17 cellular contexts compared by ENCODE assay signal in genomic region chr6:40536442-40536841, GRCh38. TPM values are rescaled to one million over a fixed set of nuclear protein-coding genes. Genes with fewer than 3 reads are reported as not detected.
DNase-seq lines count a peak whose midpoint lies in the region; FAIRE-seq and TF ChIP-seq lines count a peak whose summit lies in the region.
"Had no signal": no experiment of that assay in that cellular context is flagged by ENCODE, and none has a peak within 500 bp of the region (broad histone marks: within the 10 kb centered on the region; RNA-seq: fewer than 3 reads in every experiment).

No MANE protein-coding gene starts in this region.

- no peaks in the 10 kb centered on the region for H3K4me1 Mint-ChIP-seq in activated T-helper 2 cell treated with anti-CD3 and anti-CD28 coated beads, Interferon-gamma antibody, Interleukin-2, Interleukin-4, amounts not matched to agents 10 μg/mL and 5 μg/mL and 100 μg/mL, durations not matched to agents 14 hours and 24 hours and 36 hours (ENCODE audit: low read depth)
- H3K4me1 Mint-ChIP-seq: activated CD8-positive, alpha-beta memory T cell treated with anti-CD3 and anti-CD28 coated beads, Interleukin-2, amount 10 ng/mL, durations not matched to agents 7 days and 5 days had no signal

- no peak overlapping the region for H3K27ac ChIP-seq in HEK293 (ENCODE audit: extremely low read depth, low read depth, low read length)
- H3K27ac ChIP-seq in prostate gland: no peak overlapping the region
- H3K27ac ChIP-seq: pancreas, Peyer's patch had no signal

- in situ Hi-C loops in astrocyte of the spinal cord (cut with HindIII; ENCODE audit: low sequenced_read_pairs): no loop called here

- no peak for FAIRE-seq in urothelium cell line (lab: Jason Lieb, UNC)
- FAIRE-seq: GM12892, pancreas had no signal

- H3K27me3 Mint-ChIP-seq in activated T-helper 2 cell treated with anti-CD3 and anti-CD28 coated beads, Interferon-gamma antibody, Interleukin-2, Interleukin-4, amounts not matched to agents 10 μg/mL and 5 μg/mL and 100 μg/mL, durations not matched to agents 14 hours and 24 hours and 36 hours (ENCODE audit: low read depth): peaks cover 2% of the 10 kb centered on the region

- no peaks in the 10 kb centered on the region for H3K9me3 Mint-ChIP-seq in activated T-helper 2 cell treated with anti-CD3 and anti-CD28 coated beads, Interferon-gamma antibody, Interleukin-2, Interleukin-4, amounts not matched to agents 10 μg/mL and 5 μg/mL and 100 μg/mL, durations not matched to agents 14 hours and 24 hours and 36 hours

- CTCF ChIA-PET in HEK293 (lab: Yijun Ruan, JAX): interaction anchor here (1.1 to 2.1 kb wide), 4 partner anchors 14 to 207 kb away, joined by 3 to 7 read pairs (median 4); no protein-coding TSS in a partner anchor

- TF ChIP-seq CTCF in AG09319 (IDR thresholded peaks at IDR 0.05; ENCODE audit: low read depth, low read length): peak; percentile 3
- peak; percentile 30; the same call in 1 of the 2 replicates for TF ChIP-seq CTCF in HEK293 (tag by site-specific recombination; IDR thresholded peaks at IDR 0.05)
- peak; percentile 10 for TF ChIP-seq CTCF in astrocyte of the spinal cord (IDR thresholded peaks at IDR 0.05; ENCODE audit: low read depth, low read length)
- no peak for TF ChIP-seq CTCF in prostate gland (IDR thresholded peaks at IDR 0.05)

- no peak overlapping the region for H3K4me3 ChIP-seq in HEK293 (ENCODE audit: low read depth, low read length)
- H3K4me3 ChIP-seq in astrocyte of the spinal cord (ENCODE audit: low read depth, low read length): no peak overlapping the region
- H3K4me3 ChIP-seq in prostate gland: no peak overlapping the region
- H3K4me3 ChIP-seq: pancreas, Peyer's patch had no signal

- H3K36me3 Mint-ChIP-seq in activated T-helper 2 cell treated with anti-CD3 and anti-CD28 coated beads, Interferon-gamma antibody, Interleukin-2, Interleukin-4, amounts not matched to agents 10 μg/mL and 5 μg/mL and 100 μg/mL, durations not matched to agents 14 hours and 24 hours and 36 hours (ENCODE audit: low read depth): no peaks in the 10 kb centered on the region
- H3K36me3 Mint-ChIP-seq: activated CD8-positive, alpha-beta memory T cell treated with anti-CD3 and anti-CD28 coated beads, Interleukin-2, amount 10 ng/mL, durations not matched to agents 7 days and 5 days had no signal

- intact Hi-C loops in activated T-helper 2 cell treated with anti-CD3 and anti-CD28 coated beads, Interferon-gamma antibody, Interleukin-2, Interleukin-4, amounts not matched to agents 10 μg/mL and 5 μg/mL and 100 μg/mL, durations not matched to agents 14 hours and 24 hours and 36 hours (cut with micrococcal nuclease): no loop called here
- intact Hi-C loops in prostate gland (cut with DNase I): no loop called here

- H3K4me1 ChIP-seq in HEK293 (ENCODE audit: control insufficient read depth, insufficient read depth, low read length) (no peaks in the 10 kb centered on the region), prostate gland (replicated peaks) (no peaks in the 10 kb centered on the region)
- H3K4me1 ChIP-seq: Caco-2, pancreas, Peyer's patch had no signal

- H3K36me3 ChIP-seq in HEK293 (ENCODE audit: control insufficient read depth in 2 of 2, insufficient read depth in 1 of 2, low read length in 2 of 2): no peaks in the 10 kb centered on the region
- no peaks in the 10 kb centered on the region for H3K36me3 ChIP-seq in prostate gland
- H3K36me3 ChIP-seq: pancreas, Peyer's patch had no signal

- WGBS in prostate gland: 58% methylated on average over 3 of the region's 3 CpGs

- POLR2A ChIA-PET in HEK293 (lab: Yijun Ruan, JAX): no interaction called here

- no peak overlapping the region for H3K27ac Mint-ChIP-seq in activated T-helper 2 cell treated with anti-CD3 and anti-CD28 coated beads, Interferon-gamma antibody, Interleukin-2, Interleukin-4, amounts not matched to agents 10 μg/mL and 5 μg/mL and 100 μg/mL, durations not matched to agents 14 hours and 24 hours and 36 hours
- H3K27ac Mint-ChIP-seq: activated CD8-positive, alpha-beta memory T cell treated with anti-CD3 and anti-CD28 coated beads, Interleukin-2, amount 10 ng/mL, durations not matched to agents 7 days and 5 days had no signal

- TF ChIP-seq POLR2A in prostate gland (IDR thresholded peaks at IDR 0.05): no peak

- H3K9me3 ChIP-seq in HEK293 (ENCODE audit: control insufficient read depth, insufficient read depth, low read depth, low read length): no peaks in the 10 kb centered on the region
- no peaks in the 10 kb centered on the region for H3K9me3 ChIP-seq in prostate gland
- H3K9me3 ChIP-seq: Caco-2, pancreas, Peyer's patch had no signal

- DNase-seq in AG09319 (ENCODE audit: extremely low read depth, low read depth): no peak
- DNase-seq in astrocyte of the spinal cord (ENCODE audit: low read depth, low spot score): no peak
- DNase-seq in lung microvascular endothelial cell (ENCODE audit: low read depth in 2 of 2): peak; percentile 27 to 41
- no peak for DNase-seq in stimulated activated CD4-positive, alpha-beta T cell treated with anti-CD3 and anti-CD28 coated beads, Interleukin-4, amount 100 ng/mL, for 24 hours
- no peak for DNase-seq in activated T-helper 2 cell treated with anti-CD3 and anti-CD28 coated beads, Interferon-gamma antibody, Interleukin-2, Interleukin-4, amounts not matched to agents 10 μg/mL and 5 μg/mL and 100 μg/mL, durations not matched to agents 14 hours and 24 hours and 36 hours (ENCODE audit: low spot score)
- no peak for DNase-seq in urothelium cell line (ENCODE audit: low spot score)
- DNase-seq in prostate gland (ENCODE audit: low spot score): no peak
- DNase-seq: activated CD8-positive, alpha-beta memory T cell treated with anti-CD3 and anti-CD28 coated beads, Interleukin-2, amount 10 ng/mL, durations not matched to agents 7 days and 5 days; HCEC 1CT; IMR-90; NCI-H2171; stimulated activated naive CD4-positive, alpha-beta T cell had no signal

- H3K27me3 ChIP-seq in prostate gland (replicated peaks; ENCODE audit: insufficient read depth): peaks cover 6% of the 10 kb centered on the region
- H3K27me3 ChIP-seq: pancreas, Peyer's patch had no signal

- H3K4me3 Mint-ChIP-seq in activated T-helper 2 cell treated with anti-CD3 and anti-CD28 coated beads, Interferon-gamma antibody, Interleukin-2, Interleukin-4, amounts not matched to agents 10 μg/mL and 5 μg/mL and 100 μg/mL, durations not matched to agents 14 hours and 24 hours and 36 hours (ENCODE audit: low read depth): no peak overlapping the region
- H3K4me3 Mint-ChIP-seq: activated CD8-positive, alpha-beta memory T cell treated with anti-CD3 and anti-CD28 coated beads, Interleukin-2, amount 10 ng/mL, durations not matched to agents 7 days and 5 days had no signal

TF ChIP-seq in HEK293, 187 proteins besides CTCF, POLR2A, EP300 and RAD21:
- TF ChIP-seq ZNF529 (tag by site-specific recombination; IDR thresholded peaks at IDR 0.05; ENCODE audit: insufficient replicate concordance) (no peak), ZIC2 (tag by site-specific recombination; IDR thresholded peaks at IDR 0.05) (peak; percentile 35; the same call in 1 of the 2 replicates)
TF ChIP-seq in HEK293: peak in this region for 1.

RNA-seq across cellular contexts. Expression of gene LRFN2, which starts 50.7 kb away (rescaled TPM):
- not detected in 2 replicates for total RNA-seq in lung microvascular endothelial cell
- total RNA-seq in activated T-helper 2 cell treated with anti-CD3 and anti-CD28 coated beads, Interferon-gamma antibody, Interleukin-2, Interleukin-4, amounts not matched to agents 10 μg/mL and 5 μg/mL and 100 μg/mL, durations not matched to agents 14 hours and 24 hours and 36 hours: not detected in 2 replicates
- total RNA-seq in prostate gland: under 1 TPM in 1 of 2 donors, not detected in 1; 0.62 TPM
- total RNA-seq: activated CD8-positive, alpha-beta memory T cell treated with anti-CD3 and anti-CD28 coated beads, Interleukin-2, amount 10 ng/mL, durations not matched to agents 7 days and 5 days; Caco-2; IMR-90 had no signal

Comparison
In these comparisons a context has a peak if more than half of its experiments do, and no peak if none do; other contexts are left out.
1. DNase-seq: peak in lung microvascular endothelial cell (2 of 2); none in AG09319 (single experiment), astrocyte of the spinal cord (single experiment), stimulated activated CD4-positive, alpha-beta T cell treated with anti-CD3 and anti-CD28 coated beads, Interleukin-4, amount 100 ng/mL, for 24 hours (single experiment), activated T-helper 2 cell treated with anti-CD3 and anti-CD28 coated beads, Interferon-gamma antibody, Interleukin-2, Interleukin-4, amounts not matched to agents 10 μg/mL and 5 μg/mL and 100 μg/mL, durations not matched to agents 14 hours and 24 hours and 36 hours (single experiment), urothelium cell line (single experiment) and prostate gland (single experiment).
2. CTCF ChIP-seq: peak in AG09319 (single experiment), HEK293 (single experiment) and astrocyte of the spinal cord (single experiment); none in prostate gland (0 of 4).